In the genomic region with DNA sequence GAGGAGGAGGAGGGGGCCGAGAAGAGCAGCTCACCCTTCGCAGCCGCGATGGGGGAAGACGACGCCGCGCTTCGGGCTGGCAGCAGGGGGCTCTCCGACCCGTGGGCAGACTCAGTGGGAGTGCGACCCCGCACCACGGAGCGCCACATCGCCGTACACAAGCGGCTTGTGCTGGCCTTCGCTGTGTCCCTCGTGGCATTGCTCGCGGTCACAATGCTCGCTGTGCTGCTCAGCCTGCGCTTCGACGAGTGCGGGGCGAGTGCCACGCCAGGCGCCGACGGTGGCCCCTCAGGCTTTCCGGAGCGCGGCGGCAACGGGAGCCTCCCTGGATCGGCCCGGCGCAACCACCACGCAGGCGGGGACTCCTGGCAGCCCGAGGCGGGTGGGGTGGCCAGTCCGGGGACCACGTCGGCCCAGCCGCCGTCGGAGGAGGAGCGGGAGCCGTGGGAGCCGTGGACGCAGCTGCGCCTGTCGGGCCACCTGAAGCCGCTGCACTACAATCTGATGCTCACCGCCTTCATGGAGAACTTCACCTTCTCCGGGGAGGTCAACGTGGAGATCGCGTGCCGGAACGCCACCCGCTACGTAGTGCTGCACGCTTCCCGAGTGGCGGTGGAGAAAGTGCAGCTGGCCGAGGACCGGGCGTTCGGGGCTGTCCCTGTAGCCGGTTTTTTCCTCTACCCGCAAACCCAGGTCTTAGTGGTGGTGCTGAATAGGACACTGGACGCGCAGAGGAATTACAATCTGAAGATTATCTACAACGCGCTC, we compare ENCODE assay signal across 8 cellular contexts. TPM values are rescaled to one million over a fixed set of nuclear protein-coding genes. Genes with fewer than 3 reads are reported as not detected.
DNase-seq lines count a peak whose midpoint lies in the region; ATAC-seq, FAIRE-seq and TF ChIP-seq lines count a peak whose summit lies in the region.

No MANE protein-coding gene starts in this region.

- intact Hi-C loops in heart right ventricle (cut with DNase I), result no loop called here

- H3K27me3 ChIP-seq in SJCRH30, result no peaks in the 10 kb centered on the region
- peaks cover 14 to 99% (median 79%) of the 10 kb centered on the region in 7 donors for H3K27me3 ChIP-seq in heart right ventricle

- peak overlapping the region; percentile 52; the same call in 1 of the 2 replicates for H3K4me3 ChIP-seq in SJCRH30
- H3K4me3 ChIP-seq in heart right ventricle, result peak overlapping the region; percentile 14 to 60 (median 50)

- DNase-seq in ELF-1 (ENCODE audit: low read depth, low spot score), result peak; percentile 38
- DNase-seq in SJCRH30, result no peak
- peak in 1 of 2 donors; percentile 18 for DNase-seq in heart right ventricle
- DNase-seq in renal cortical epithelial cell (ENCODE audit: low read depth), result peak; percentile 25
- DNase-seq in RCC 7860 (ENCODE audit: low spot score), result no peak
- DNase-seq in NCI-H2107 (lab: John Stamatoyannopoulos, UW), result no peak

- TF ChIP-seq CTCF in heart right ventricle (IDR thresholded peaks at IDR 0.05), result no peak

- no peak for FAIRE-seq in RCC 7860 (lab: Jason Lieb, UNC)

- no peaks in the 10 kb centered on the region for H3K4me1 ChIP-seq in SJCRH30
- H3K4me1 ChIP-seq in heart right ventricle, result peaks cover 0 to 25% (median 13%) of the 10 kb centered on the region in 9 donors

- peak in 3 of 8 donors; percentile 22 to 55 (median 23) for ATAC-seq in heart right ventricle
- no peak for ATAC-seq in HG02885 (IDR thresholded peaks at IDR 0.05; ENCODE audit: poor library complexity, unreplicated experiment)
- no peak for ATAC-seq in GM18498 (IDR thresholded peaks at IDR 0.05; ENCODE audit: unreplicated experiment)

- H3K9me3 ChIP-seq in SJCRH30 (replicated peaks), result no peaks in the 10 kb centered on the region
- no peaks in the 10 kb centered on the region for H3K9me3 ChIP-seq in heart right ventricle

- H3K27ac ChIP-seq in SJCRH30 (no peak overlapping the region), heart right ventricle (peak overlapping the region in 1 of 10 donors; percentile 49)

- H3K36me3 ChIP-seq in SJCRH30, result no peaks in the 10 kb centered on the region
- no peaks in the 10 kb centered on the region for H3K36me3 ChIP-seq in heart right ventricle

- 1 to 2% methylated on average over 76 to 79 of the region's 79 CpGs for WGBS in heart right ventricle, 2 donors

RNA-seq across cellular contexts. Expression of gene TRHDE, which starts 0.7 kb away (rescaled TPM):
- 0.08 and 0.26 TPM in 2 replicates for total RNA-seq in SJCRH30 (2014; rRNA removed; shearing (Covaris generic))
- total RNA-seq in heart right ventricle, result under 1 TPM; 0.12 to 0.97 (median 0.51) TPM
- under 1 TPM; 0.10 to 0.15 TPM for polyA plus RNA-seq in heart right ventricle
- 17.5 and 30.6 TPM in 2 replicates for total RNA-seq in renal cortical epithelial cell

Comparison
In these comparisons a context has a peak if more than half of its experiments do, and no peak if none do; other contexts are left out.
1. DNase-seq: peak in ELF-1 (single experiment) and renal cortical epithelial cell (single experiment); none in SJCRH30 (0 of 2), RCC 7860 (single experiment) and NCI-H2107 (single experiment).